ENCODE assay signal across 8 cellular contexts in genomic region chr20:62603021-62603906, GRCh38. TPM values are rescaled to one million over a fixed set of nuclear protein-coding genes. Genes with fewer than 3 reads are reported as not detected.
DNase-seq lines count a peak whose midpoint lies in the region; ATAC-seq lines count a peak whose summit lies in the region.

No MANE protein-coding gene starts in this region.

- H3K27ac Mint-ChIP-seq in activated naive CD4-positive, alpha-beta T cell treated with anti-CD3 and anti-CD28 coated beads, Interleukin-2, amount 50 U/mL, for 24 hours: no peak overlapping the region
- H3K27ac Mint-ChIP-seq in stimulated activated effector memory CD8-positive, alpha-beta T cell treated with anti-CD3 and anti-CD28 coated beads, Interleukin-12 subunit alpha, Interleukin-12 subunit beta, amount 100 ng/mL, for 72 hours: peak overlapping the region; percentile 94

- H3K27me3 Mint-ChIP-seq in activated naive CD4-positive, alpha-beta T cell treated with anti-CD3 and anti-CD28 coated beads, Interleukin-2, amount 50 U/mL, for 24 hours: peaks cover 2% of the 10 kb centered on the region

- H3K4me3 Mint-ChIP-seq in activated naive CD4-positive, alpha-beta T cell treated with anti-CD3 and anti-CD28 coated beads, Interleukin-2, amount 50 U/mL, for 24 hours: peak overlapping the region; percentile 78
- H3K4me3 Mint-ChIP-seq in stimulated activated effector memory CD8-positive, alpha-beta T cell treated with anti-CD3 and anti-CD28 coated beads, Interleukin-12 subunit alpha, Interleukin-12 subunit beta, amount 100 ng/mL, for 72 hours: peak overlapping the region; percentile 87

- peak; percentile 97 for DNase-seq in A172 (ENCODE audit: low spot score)
- DNase-seq in RPMI8226: peak; percentile 57
- DNase-seq in iris pigment epithelial cell (ENCODE audit: low read depth): peak; percentile 35
- peak; percentile 46 to 84 for DNase-seq in stimulated activated effector memory CD8-positive, alpha-beta T cell treated with anti-CD3 and anti-CD28 coated beads, Interleukin-12 subunit alpha, Interleukin-12 subunit beta, amount 100 ng/mL, for 72 hours (ENCODE audit: low spot score in 2 of 2)
- no peak for DNase-seq in NCI-H82 (lab: John Stamatoyannopoulos, UW)
- DNase-seq in effector CD8-positive, alpha-beta T cell (lab: John Stamatoyannopoulos, UW): no peak

- H3K4me1 Mint-ChIP-seq in activated naive CD4-positive, alpha-beta T cell treated with anti-CD3 and anti-CD28 coated beads, Interleukin-2, amount 50 U/mL, for 24 hours: peaks cover 15% of the 10 kb centered on the region
- H3K4me1 Mint-ChIP-seq in stimulated activated effector memory CD8-positive, alpha-beta T cell treated with anti-CD3 and anti-CD28 coated beads, Interleukin-12 subunit alpha, Interleukin-12 subunit beta, amount 100 ng/mL, for 72 hours: peaks cover 42% of the 10 kb centered on the region

- no peaks in the 10 kb centered on the region for H3K9me3 Mint-ChIP-seq in activated naive CD4-positive, alpha-beta T cell treated with anti-CD3 and anti-CD28 coated beads, Interleukin-2, amount 50 U/mL, for 24 hours
- no peaks in the 10 kb centered on the region for H3K9me3 Mint-ChIP-seq in stimulated activated effector memory CD8-positive, alpha-beta T cell treated with anti-CD3 and anti-CD28 coated beads, Interleukin-12 subunit alpha, Interleukin-12 subunit beta, amount 100 ng/mL, for 72 hours

- peak; percentile 50 for ATAC-seq in HG02970 (IDR thresholded peaks at IDR 0.05; ENCODE audit: low FRiP score, unreplicated experiment)
- peak; percentile 78 for ATAC-seq in stimulated activated effector memory CD8-positive, alpha-beta T cell treated with anti-CD3 and anti-CD28 coated beads, Interleukin-12 subunit alpha, Interleukin-12 subunit beta, amount 100 ng/mL, for 72 hours

- H3K36me3 Mint-ChIP-seq in activated naive CD4-positive, alpha-beta T cell treated with anti-CD3 and anti-CD28 coated beads, Interleukin-2, amount 50 U/mL, for 24 hours: no peaks in the 10 kb centered on the region
- H3K36me3 Mint-ChIP-seq in stimulated activated effector memory CD8-positive, alpha-beta T cell treated with anti-CD3 and anti-CD28 coated beads, Interleukin-12 subunit alpha, Interleukin-12 subunit beta, amount 100 ng/mL, for 72 hours: no peaks in the 10 kb centered on the region

RNA-seq across cellular contexts. Expression of gene SLCO4A1, which starts 39.0 kb away (rescaled TPM):
- 26.5 and 34.8 TPM in 2 replicates for total RNA-seq in A172 (2014; rRNA removed; shearing (Covaris generic))

Comparison
In these comparisons a context has a peak if more than half of its experiments do, and no peak if none do; other contexts are left out.
1. DNase-seq: peak in A172 (single experiment), RPMI8226 (single experiment), iris pigment epithelial cell (single experiment) and stimulated activated effector memory CD8-positive, alpha-beta T cell treated with anti-CD3 and anti-CD28 coated beads, Interleukin-12 subunit alpha, Interleukin-12 subunit beta, amount 100 ng/mL, for 72 hours (2 of 2); none in NCI-H82 (single experiment) and effector CD8-positive, alpha-beta T cell (single experiment).